ENCODE assay signal across 19 cellular contexts in the genomic region with DNA sequence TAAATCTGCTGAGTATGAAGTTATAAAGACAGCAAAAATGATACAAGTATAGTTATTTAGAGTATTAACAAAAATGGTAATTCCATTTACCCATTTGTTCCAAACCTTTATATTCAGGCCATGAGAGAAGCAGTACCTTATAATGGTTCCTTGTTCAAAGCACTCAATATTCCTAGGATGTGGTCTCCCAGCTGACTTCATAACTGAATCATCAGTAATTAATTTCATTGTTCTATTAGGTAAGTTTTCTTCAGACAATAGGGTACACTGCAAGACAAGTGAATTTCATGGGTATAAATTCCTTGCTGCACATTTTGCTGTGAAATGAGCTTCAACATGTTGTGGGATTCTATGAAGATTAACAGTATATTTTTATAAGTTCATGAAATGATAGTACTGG.
"Had no signal": no experiment of that assay in that cellular context is flagged by ENCODE, and none has a peak within 500 bp of the region (broad histone marks: within the 10 kb centered on the region; RNA-seq: fewer than 3 reads in every experiment).

No MANE protein-coding gene starts in this region.

- H3K4me3 ChIP-seq: SJSA1 had no signal

- DNase-seq: Kasumi-1, MV-4-11, NCI-H1048, NCI-H1105, NCI-H1417, NCI-H1436 treated with DMSO at 0.1 percent for 48 hours, NCI-H1694, NCI-H187 treated with DMSO at 0.1 percent for 48 hours, NCI-H2029 treated with DMSO at 0.1 percent for 48 hours, NCI-H2227 treated with DMSO at 0.1 percent for 48 hours, NCI-H524, NCI-H526 treated with DMSO at 0.1 percent for 48 hours, NCI-H748 treated with DMSO at 0.1 percent for 48 hours, Right ventricle myocardium superior, RPMI8226, SIG-M5, SK-N-SH, SW 1271 had no signal
